ENCODE assay signal across 21 cellular contexts in genomic region chr16:1277016-1277944, GRCh38. TPM values are rescaled to one million over a fixed set of nuclear protein-coding genes. Genes with fewer than 3 reads are reported as not detected.
DNase-seq lines count a peak whose midpoint lies in the region; ATAC-seq and TF ChIP-seq lines count a peak whose summit lies in the region.
"Had no signal": no experiment of that assay in that cellular context is flagged by ENCODE, and none has a peak within 500 bp of the region (broad histone marks: within the 10 kb centered on the region; RNA-seq: fewer than 3 reads in every experiment).

No MANE protein-coding gene starts in this region.

- no peak overlapping the region for H3K27ac Mint-ChIP-seq in osteocyte (ENCODE audit: unreplicated experiment)
- H3K27ac Mint-ChIP-seq: CD4-positive, alpha-beta T cell had no signal

- H2AFZ ChIP-seq in SK-N-SH (ENCODE audit: low read depth) (no peak overlapping the region), mesenchymal stem cell (ENCODE audit: low read depth, low read length) (no peak overlapping the region)

- H3K4me3 Mint-ChIP-seq in osteocyte (ENCODE audit: unreplicated experiment), result peak overlapping the region; percentile 40
- H3K4me3 Mint-ChIP-seq: CD4-positive, alpha-beta T cell had no signal

- H3K14ac ChIP-seq in mesenchymal stem cell (ENCODE audit: low read length in 2 of 2), result no peak overlapping the region

- peaks cover 89% of the 10 kb centered on the region for H3K27me3 ChIP-seq in SK-N-SH (ENCODE audit: insufficient read depth)
- H3K27me3 ChIP-seq in NT2/D1 (ENCODE audit: insufficient read depth, insufficient read length), result peaks cover 36% of the 10 kb centered on the region
- peaks cover 28 to 77% of the 10 kb centered on the region in 2 experiments for H3K27me3 ChIP-seq in mesenchymal stem cell (ENCODE audit: control insufficient read depth in 1 of 2, insufficient read depth in 1 of 2, low read length in 2 of 2)

- no peaks in the 10 kb centered on the region for H3K36me3 ChIP-seq in SK-N-SH (replicated peaks in 1 of 2; ENCODE audit: control insufficient read depth in 1 of 2, insufficient read depth in 2 of 2, low read length in 1 of 2)
- no peaks in the 10 kb centered on the region for H3K36me3 ChIP-seq in NT2/D1 (ENCODE audit: insufficient read depth, insufficient read length, low read length)
- no peaks in the 10 kb centered on the region for H3K36me3 ChIP-seq in mesenchymal stem cell (ENCODE audit: control insufficient read depth in 1 of 2, insufficient read depth in 2 of 2, low read depth in 1 of 2, low read length in 2 of 2)
- H3K36me3 ChIP-seq: BLaER1 had no signal

- no peak overlapping the region for H2BK5ac ChIP-seq in mesenchymal stem cell (ENCODE audit: low read depth, low read length, poor library complexity, severe bottlenecking)

- H2AK5ac ChIP-seq in mesenchymal stem cell (ENCODE audit: low read length, severe bottlenecking), result no peak overlapping the region

- H3K27ac ChIP-seq in SK-N-SH (ENCODE audit: low read depth in 2 of 2, low read length in 1 of 2) (no peak overlapping the region), mesenchymal stem cell (ENCODE audit: low read length, poor library complexity, severe bottlenecking) (no peak overlapping the region)
- H3K27ac ChIP-seq: 22Rv1, BLaER1 had no signal

- no peak overlapping the region for H2BK120ac ChIP-seq in mesenchymal stem cell (ENCODE audit: low read depth, low read length)

- no peak overlapping the region for H3K23ac ChIP-seq in mesenchymal stem cell (ENCODE audit: low read length in 2 of 2)

- no peak overlapping the region for H3K4me2 ChIP-seq in SK-N-SH
- H3K4me2 ChIP-seq in mesenchymal stem cell (ENCODE audit: low read length, poor library complexity, severe bottlenecking), result no peak overlapping the region
- H3K4me2 ChIP-seq: BLaER1 had no signal

- peaks cover 7% of the 10 kb centered on the region for H3K27me3 Mint-ChIP-seq in osteocyte (ENCODE audit: unreplicated experiment)

- H3K9me3 ChIP-seq in SK-N-SH (no peaks in the 10 kb centered on the region), NT2/D1 (ENCODE audit: insufficient read depth, low read length) (no peaks in the 10 kb centered on the region), mesenchymal stem cell (ENCODE audit: control insufficient read depth, low read length) (no peaks in the 10 kb centered on the region)
- H3K9me3 ChIP-seq: BLaER1 had no signal

- ATAC-seq in SK-N-SH treated with all-trans-retinoic acid at 6 μM for 48 hours (0 out of 3 replicates have a peak, but pooled peaks have one; percentile 9), GM18502 (IDR thresholded peaks at IDR 0.05; ENCODE audit: poor library complexity, unreplicated experiment) (no peak)
- ATAC-seq: GM12878, HCT116 had no signal

- no peak overlapping the region for H2BK12ac ChIP-seq in mesenchymal stem cell (ENCODE audit: low read length in 2 of 2)

- H4K91ac ChIP-seq in mesenchymal stem cell (ENCODE audit: low read length), result no peak overlapping the region

- no peaks in the 10 kb centered on the region for H3K79me1 ChIP-seq in mesenchymal stem cell (replicated peaks; ENCODE audit: low read length, poor library complexity, severe bottlenecking)

- no peak overlapping the region for H4K8ac ChIP-seq in mesenchymal stem cell (ENCODE audit: low read length)

- H3K79me2 ChIP-seq in SK-N-SH (ENCODE audit: insufficient read depth), result no peaks in the 10 kb centered on the region

- TF ChIP-seq CTCF in SK-N-SH (IDR thresholded peaks at IDR 0.05), result no peak
- TF ChIP-seq CTCF in osteocyte (IDR thresholded peaks at IDR 0.05), result no peak

- H3K4me1 ChIP-seq in SK-N-SH (ENCODE audit: control insufficient read depth in 1 of 2, insufficient read depth in 2 of 2, low read depth in 1 of 2, low read length in 1 of 2), result peaks cover 0 to 5% of the 10 kb centered on the region in 2 experiments; a peak in 1 of 4 replicates
- H3K4me1 ChIP-seq in NT2/D1 (ENCODE audit: insufficient read depth, insufficient read length), result peaks cover 30% of the 10 kb centered on the region
- H3K4me1 ChIP-seq in mesenchymal stem cell (ENCODE audit: control insufficient read depth, insufficient read depth, low read depth, low read length), result peaks cover 16% of the 10 kb centered on the region

- POLR2A ChIA-PET in SK-N-SH (lab: Yijun Ruan, JAX), result no interaction called here

- H3K9ac ChIP-seq in SK-N-SH (no peak overlapping the region), NT2/D1 (ENCODE audit: insufficient read length, low read depth) (peak overlapping the region; percentile 32), mesenchymal stem cell (ENCODE audit: low read length) (no peak overlapping the region)
- H3K9ac ChIP-seq: BLaER1 had no signal

- H3K18ac ChIP-seq in mesenchymal stem cell (ENCODE audit: low read depth in 1 of 2, low read length in 2 of 2), result no peak overlapping the region

- no peak overlapping the region for H3K4ac ChIP-seq in mesenchymal stem cell (ENCODE audit: low read depth in 1 of 2, low read length in 2 of 2)

- no peak for DNase-seq in SK-N-SH
- DNase-seq in NT2/D1 (ENCODE audit: low read depth, low spot score), result no peak
- no peak for DNase-seq in mesenchymal stem cell
- peak; percentile 81 for DNase-seq in osteocyte (ENCODE audit: extremely low spot score, unreplicated experiment)
- no peak for DNase-seq in NCI-H446 (lab: John Stamatoyannopoulos, UW)
- no peak for DNase-seq in activated naive CD4-positive, alpha-beta T cell (lab: John Stamatoyannopoulos, UW)
- DNase-seq: AML-193; Calu3; CD4-positive, alpha-beta T cell; DMS 273 treated with DMSO at 0.1 percent for 48 hours; DMS79; GOT3; IMR-90 had no signal

- no peak for TF ChIP-seq EP300 in SK-N-SH (IDR thresholded peaks at IDR 0.05; ENCODE audit: borderline replicate concordance in 1 of 2, low read depth in 1 of 2, low read length in 1 of 2)

- H3K9me3 Mint-ChIP-seq in osteocyte (ENCODE audit: unreplicated experiment), result no peaks in the 10 kb centered on the region
- H3K9me3 Mint-ChIP-seq: CD4-positive, alpha-beta T cell had no signal

- H3K9me2 ChIP-seq in SK-N-SH, result no peaks in the 10 kb centered on the region

- H3K4me1 Mint-ChIP-seq in osteocyte (ENCODE audit: unreplicated experiment), result peaks cover 12% of the 10 kb centered on the region

- 21% methylated on average over 15 of the region's 33 CpGs for WGBS in SK-N-SH (ENCODE audit: low lambda C conversion rate)
- 87% methylated on average over 29 of the region's 33 CpGs for WGBS in mesenchymal stem cell

- CTCF ChIA-PET in SK-N-SH (lab: Yijun Ruan, JAX), result interaction anchor here (0.6 to 2.0 kb wide), 5 partner anchors 9 to 429 kb away, joined by 3 to 5 read pairs (median 4); partner anchors contain the start of gene MAPK8IP3

- no peaks in the 10 kb centered on the region for H3F3A ChIP-seq in SK-N-SH (replicated peaks; ENCODE audit: insufficient read depth)

- no peaks in the 10 kb centered on the region for H4K20me1 ChIP-seq in SK-N-SH (ENCODE audit: insufficient read depth)
- H4K20me1 ChIP-seq: BLaER1 had no signal

- H3K4me3 ChIP-seq in SK-N-SH (ENCODE audit: low read depth in 2 of 2, low read length in 1 of 2), result no peak overlapping the region
- H3K4me3 ChIP-seq in NT2/D1 (ENCODE audit: insufficient read length, low read depth), result no peak overlapping the region
- no peak overlapping the region for H3K4me3 ChIP-seq in mesenchymal stem cell (ENCODE audit: insufficient read depth in 1 of 2, low read depth in 1 of 2, low read length in 2 of 2)
- H3K4me3 ChIP-seq: BLaER1, GM12878 had no signal

- H3K36me3 Mint-ChIP-seq in osteocyte (ENCODE audit: unreplicated experiment), result no peaks in the 10 kb centered on the region

- H2BK15ac ChIP-seq in mesenchymal stem cell (ENCODE audit: low read depth, poor library complexity, severe bottlenecking), result peak overlapping the region; percentile 52

- no peak for TF ChIP-seq RAD21 in SK-N-SH (IDR thresholded peaks at IDR 0.05; ENCODE audit: low read length)

TF ChIP-seq in SK-N-SH, 30 proteins besides CTCF, POLR2A, EP300 and RAD21 (continues in another document):
- TF ChIP-seq EZH2phosphoT487 (IDR thresholded peaks at IDR 0.05; ENCODE audit: borderline replicate concordance, low read depth) (no peak), RXRA (IDR thresholded peaks at IDR 0.05; ENCODE audit: borderline replicate concordance, low read depth) (no peak), RCOR1 (IDR thresholded peaks at IDR 0.05; ENCODE audit: low read length) (no peak), SMC3 (IDR thresholded peaks at IDR 0.05; ENCODE audit: low read depth, low read length) (no peak), GATA2 (CRISPR knock-in tag; IDR thresholded peaks at IDR 0.05) (no peak), TCF12 (IDR thresholded peaks at IDR 0.05) (no peak), FOXJ3 (CRISPR knock-in tag; IDR thresholded peaks at IDR 0.05) (no peak), YY1 (IDR thresholded peaks at IDR 0.05; ENCODE audit: low read depth) (no peak)

RNA-seq across cellular contexts. Expression of gene TPSD1, which starts 21.4 kb away (rescaled TPM):
- polyA plus RNA-seq in SK-N-SH (2012; rRNA removed), result not detected in 2 replicates
- polyA plus RNA-seq in SK-N-SH (2012; cell fraction: cytosol; rRNA removed), result not detected in 2 replicates
- polyA plus RNA-seq in SK-N-SH (2012; cell fraction: nucleus; rRNA removed), result not detected in 2 replicates
- not detected for polyA plus RNA-seq in mesenchymal stem cell (2013, experiment 1 of 2)
- polyA plus RNA-seq in mesenchymal stem cell (2013, experiment 2 of 2), result not detected
- not detected in 2 replicates for total RNA-seq in osteocyte
- total RNA-seq: Calu3; CD4-positive, alpha-beta T cell; G401; GM12878; IMR-90 had no signal
- polyA plus RNA-seq: GM12878, IMR-90 had no signal

RNA-seq across cellular contexts. Expression of gene UBE2I, which starts 32.2 kb away (rescaled TPM):
- 107 and 113 TPM in 2 replicates for polyA plus RNA-seq in SK-N-SH (2012; rRNA removed)
- 126 and 141 TPM in 2 replicates for polyA plus RNA-seq in SK-N-SH (2012; cell fraction: cytosol; rRNA removed)
- polyA plus RNA-seq in SK-N-SH (2012; cell fraction: nucleus; rRNA removed), result 116 and 131 TPM in 2 replicates
- 146 TPM for polyA plus RNA-seq in mesenchymal stem cell (2013, experiment 1 of 2)
- 147 TPM for polyA plus RNA-seq in mesenchymal stem cell (2013, experiment 2 of 2)
- 118 and 131 TPM in 2 replicates for total RNA-seq in osteocyte

RNA-seq across cellular contexts. Expression of gene TPSAB1, which starts 36.8 kb away (rescaled TPM):
- not detected in 2 replicates for polyA plus RNA-seq in SK-N-SH (2012; rRNA removed)
- polyA plus RNA-seq in SK-N-SH (2012; cell fraction: cytosol; rRNA removed), result not detected in 2 replicates
- 0.06 TPM in 1 of 2 replicates, not detected in the other for polyA plus RNA-seq in SK-N-SH (2012; cell fraction: nucleus; rRNA removed)
- polyA plus RNA-seq in mesenchymal stem cell (2013, experiment 1 of 2), result not detected
- polyA plus RNA-seq in mesenchymal stem cell (2013, experiment 2 of 2), result not detected
- total RNA-seq in osteocyte, result not detected in 2 replicates
- total RNA-seq: Calu3, G401, GM12878, IMR-90 had no signal
- polyA plus RNA-seq: IMR-90 had no signal

RNA-seq across cellular contexts. Expression of gene TPSB2, which starts 47.3 kb away (rescaled TPM):
- not detected in 2 replicates for polyA plus RNA-seq in SK-N-SH (2012; rRNA removed)
- polyA plus RNA-seq in SK-N-SH (2012; cell fraction: cytosol; rRNA removed), result not detected in 2 replicates
- polyA plus RNA-seq in SK-N-SH (2012; cell fraction: nucleus; rRNA removed), result not detected in 2 replicates
- polyA plus RNA-seq in mesenchymal stem cell (2013, experiment 1 of 2), result not detected
- polyA plus RNA-seq in mesenchymal stem cell (2013, experiment 2 of 2), result not detected
- total RNA-seq in osteocyte, result not detected in 2 replicates
- total RNA-seq: Calu3; CD4-positive, alpha-beta T cell; G401; GM12878; IMR-90 had no signal
- polyA plus RNA-seq: GM12878, IMR-90 had no signal

RNA-seq across cellular contexts. Expression of gene TPSG1, which starts 52.2 kb away (rescaled TPM):
- polyA plus RNA-seq in SK-N-SH (2012; rRNA removed), result not detected in 2 replicates
- not detected in 2 replicates for polyA plus RNA-seq in SK-N-SH (2012; cell fraction: cytosol; rRNA removed)
- 0.05 TPM in 1 of 2 replicates, not detected in the other for polyA plus RNA-seq in SK-N-SH (2012; cell fraction: nucleus; rRNA removed)
- not detected for polyA plus RNA-seq in mesenchymal stem cell (2013, experiment 1 of 2)
- polyA plus RNA-seq in mesenchymal stem cell (2013, experiment 2 of 2), result not detected
- total RNA-seq in osteocyte, result not detected in 2 replicates
- total RNA-seq: A673; Calu3; CD4-positive, alpha-beta T cell; G401; GM12878; IMR-90 had no signal
- polyA plus RNA-seq: GM12878, IMR-90 had no signal
